8 cellular contexts compared by ENCODE assay signal in genomic region chr1:154344977-154345837, GRCh38. TPM values are rescaled to one million over a fixed set of nuclear protein-coding genes. Genes with fewer than 3 reads are reported as not detected.
DNase-seq lines count a peak whose midpoint lies in the region; ATAC-seq and TF ChIP-seq lines count a peak whose summit lies in the region.

No MANE protein-coding gene starts in this region.

- H3K9me3 Mint-ChIP-seq in CD4-positive, CD25-positive, alpha-beta regulatory T cell, result no peaks in the 10 kb centered on the region

- DNase-seq in CD4-positive, CD25-positive, alpha-beta regulatory T cell, result peak; percentile 63 to 84 (median 78)
- DNase-seq in KBM-7, result peak; percentile 67
- DNase-seq in activated CD4-positive, alpha-beta T cell treated with anti-CD3 and anti-CD28 coated beads for 4 hours, result peak; percentile 74 to 81
- peak; percentile 70 for DNase-seq in effector CD8-positive, alpha-beta T cell (lab: John Stamatoyannopoulos, UW)
- DNase-seq in medulla oblongata (ENCODE audit: extremely low spot score), result no peak

- in situ Hi-C loops in KBM-7 (cut with MboI; ENCODE audit: low pct_unique_long_range_greater_than_20kb, low sequenced_read_pairs), result no loop called here

- ATAC-seq in CD4-positive, CD25-positive, alpha-beta regulatory T cell (ENCODE audit: low read depth in 2 of 2), result peak in 1 of 2 donors; percentile 33
- ATAC-seq in HG02852 (IDR thresholded peaks at IDR 0.05; ENCODE audit: unreplicated experiment) (no peak), GM21390 (IDR thresholded peaks at IDR 0.05; ENCODE audit: unreplicated experiment) (no peak)

- H3K4me3 Mint-ChIP-seq in CD4-positive, CD25-positive, alpha-beta regulatory T cell, result peak overlapping the region; percentile 90 to 97 (median 96)

- H3K36me3 ChIP-seq in CD4-positive, CD25-positive, alpha-beta regulatory T cell (ENCODE audit: control insufficient read depth, insufficient read depth, low read length), result peaks cover 89% of the 10 kb centered on the region
- no peaks in the 10 kb centered on the region for H3K36me3 ChIP-seq in neutrophil

- peaks cover 94% of the 10 kb centered on the region for H3K4me1 ChIP-seq in CD4-positive, CD25-positive, alpha-beta regulatory T cell (ENCODE audit: control insufficient read depth, insufficient read depth, low read length, poor library complexity, severe bottlenecking)
- H3K4me1 ChIP-seq in neutrophil (ENCODE audit: control insufficient read depth in 1 of 2, insufficient read depth in 1 of 2, low read depth in 1 of 2, low read length in 1 of 2), result peaks cover 33 to 44% of the 10 kb centered on the region in 2 experiments

- no peaks in the 10 kb centered on the region for H3K27me3 Mint-ChIP-seq in CD4-positive, CD25-positive, alpha-beta regulatory T cell

- H3K27ac Mint-ChIP-seq in CD4-positive, CD25-positive, alpha-beta regulatory T cell, result peak overlapping the region; percentile 91 to 97 (median 97)

- peak overlapping the region; percentile 61 for H3K27ac ChIP-seq in CD4-positive, CD25-positive, alpha-beta regulatory T cell (ENCODE audit: insufficient read depth, low read length, poor library complexity, severe bottlenecking)
- H3K27ac ChIP-seq in neutrophil, result peak overlapping the region; percentile 74

- no peaks in the 10 kb centered on the region for H3K27me3 ChIP-seq in CD4-positive, CD25-positive, alpha-beta regulatory T cell (ENCODE audit: control insufficient read depth, insufficient read depth, low read length)
- H3K27me3 ChIP-seq in neutrophil, result peaks cover under 1% of the 10 kb centered on the region

- H3K4me3 ChIP-seq in CD4-positive, CD25-positive, alpha-beta regulatory T cell (ENCODE audit: low read depth, low read length), result peak overlapping the region; percentile 94
- H3K4me3 ChIP-seq in neutrophil (ENCODE audit: low read depth in 1 of 2, low read length in 1 of 2), result no peak overlapping the region

- H3K36me3 Mint-ChIP-seq in CD4-positive, CD25-positive, alpha-beta regulatory T cell, result peaks cover 75% of the 10 kb centered on the region

- peaks cover 15 to 94% (median 60%) of the 10 kb centered on the region in 4 donors for H3K4me1 Mint-ChIP-seq in CD4-positive, CD25-positive, alpha-beta regulatory T cell

- peak; percentile 30 for TF ChIP-seq CTCF in neutrophil (IDR thresholded peaks at IDR 0.05)

- H3K9me3 ChIP-seq in CD4-positive, CD25-positive, alpha-beta regulatory T cell (ENCODE audit: control insufficient read depth in 2 of 2, low read length in 2 of 2), result no peaks in the 10 kb centered on the region
- H3K9me3 ChIP-seq in neutrophil, result no peaks in the 10 kb centered on the region

RNA-seq across cellular contexts. Expression of gene ATP8B2, which starts 19.9 kb away (rescaled TPM):
- total RNA-seq in CD4-positive, CD25-positive, alpha-beta regulatory T cell, result 267 TPM
- 100 to 1,000 TPM in 2 of 4 donors, 10 to 100 TPM in 2; 76.0 to 127 (median 104) TPM for polyA plus RNA-seq in CD4-positive, CD25-positive, alpha-beta regulatory T cell

RNA-seq across cellular contexts. Expression of gene AQP10, which starts 24.3 kb away (rescaled TPM):
- 0.81 TPM for total RNA-seq in CD4-positive, CD25-positive, alpha-beta regulatory T cell
- polyA plus RNA-seq in CD4-positive, CD25-positive, alpha-beta regulatory T cell, result not detected

RNA-seq across cellular contexts. Expression of gene IL6R, which starts 59.9 kb away (rescaled TPM):
- 135 TPM for total RNA-seq in CD4-positive, CD25-positive, alpha-beta regulatory T cell
- 10 to 100 TPM; 54.5 to 84.4 (median 62.2) TPM for polyA plus RNA-seq in CD4-positive, CD25-positive, alpha-beta regulatory T cell
